Comparison of ENCODE assay signal across 26 cellular contexts in the genomic region with DNA sequence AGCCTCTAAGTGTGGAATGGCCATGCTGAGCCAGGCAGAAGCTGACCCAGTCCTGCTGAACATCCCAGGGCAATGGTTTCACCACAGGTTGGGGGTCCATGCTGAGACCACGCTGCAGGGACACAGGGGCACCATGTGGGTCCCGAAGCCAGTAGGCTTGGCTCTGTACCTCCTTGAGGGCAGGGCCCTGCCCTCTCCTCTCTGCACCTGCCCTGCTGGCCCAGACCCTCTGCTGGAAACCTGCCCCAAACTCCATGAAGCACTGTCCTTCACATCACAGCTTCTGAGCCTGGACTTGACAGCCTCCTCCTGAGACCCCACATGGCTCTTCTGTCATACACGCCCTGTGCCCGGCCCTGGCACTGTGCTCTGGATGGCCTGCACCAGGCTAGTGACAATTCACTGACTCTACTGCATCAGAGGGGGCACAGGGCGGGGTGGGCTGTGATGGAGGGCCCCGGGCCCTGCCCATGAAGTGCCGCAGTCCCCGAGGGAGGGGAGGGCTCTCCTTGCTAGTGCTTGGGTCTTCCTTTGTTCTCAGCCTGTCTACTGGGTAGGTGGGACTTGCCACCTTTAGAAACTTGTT. TPM values are rescaled to one million over a fixed set of nuclear protein-coding genes. Genes with fewer than 3 reads are reported as not detected.
DNase-seq lines count a peak whose midpoint lies in the region; ATAC-seq and TF ChIP-seq lines count a peak whose summit lies in the region.
"Had no signal": no experiment of that assay in that cellular context is flagged by ENCODE, and none has a peak within 500 bp of the region (broad histone marks: within the 10 kb centered on the region; RNA-seq: fewer than 3 reads in every experiment).

No MANE protein-coding gene starts in this region.

- H4K20me1 ChIP-seq in BLaER1: peaks cover 100% of the 10 kb centered on the region

- no peak for TF ChIP-seq CTCF in RWPE1 (conservative IDR thresholded peaks at IDR 0.05; ENCODE audit: low read depth)
- no peak for TF ChIP-seq CTCF in glutamatergic neuron (IDR thresholded peaks at IDR 0.05; ENCODE audit: partially characterized antibody, unreplicated experiment)
- no peak for TF ChIP-seq CTCF in progenitor cell of endocrine pancreas (IDR thresholded peaks at IDR 0.05; ENCODE audit: unreplicated experiment)

- CTCF ChIA-PET in RWPE1 (lab: Yijun Ruan, JAX): interaction anchor here (0.5 to 0.7 kb wide), 2 partner anchors 8 to 385 kb away, joined by 4 to 5 read pairs; no protein-coding TSS in a partner anchor
- CTCF ChIA-PET in activated CD8-positive, alpha-beta memory T cell treated with anti-CD3 and anti-CD28 coated beads, Interleukin-2, amount 10 ng/mL, durations not matched to agents 7 days and 5 days (lab: Charles Lee): no interaction called here

- DNase-seq in RWPE1 (ENCODE audit: low spot score): no peak
- DNase-seq in glutamatergic neuron: no peak
- no peak for DNase-seq in progenitor cell of endocrine pancreas (ENCODE audit: low spot score, unreplicated experiment)
- DNase-seq in activated gamma-delta T cell (lab: John Stamatoyannopoulos, UW): no peak
- no peak for DNase-seq in activated CD8-positive, alpha-beta memory T cell treated with anti-CD3 and anti-CD28 coated beads, Interleukin-2, amount 10 ng/mL, durations not matched to agents 7 days and 5 days
- no peak for DNase-seq in GM19240 (ENCODE audit: insufficient read length, low spot score)
- DNase-seq: activated CD8-positive, alpha-beta T cell treated with anti-CD3 and anti-CD28 coated beads for 36 hours; COR-L47; DMS79; dorsolateral prefrontal cortex; GF-D8; Karpas-422; kidney glomerular epithelial cell; mammary epithelial cell; MV-4-11; NCI-H1436 treated with DMSO at 0.1 percent for 48 hours; NCI-H446; stimulated activated CD8-positive, alpha-beta memory T cell treated with anti-CD3 and anti-CD28 coated beads, Interleukin-4, amount 100 ng/mL, for 48 hours had no signal

- no peak overlapping the region; the same call in 1 of the 2 replicates for H3K9ac ChIP-seq in BLaER1

- H3K4me1 Mint-ChIP-seq in glutamatergic neuron (ENCODE audit: low read depth, unreplicated experiment) (peaks cover 35% of the 10 kb centered on the region), progenitor cell of endocrine pancreas (ENCODE audit: low read depth) (no peaks in the 10 kb centered on the region)
- no peaks in the 10 kb centered on the region for H3K4me1 Mint-ChIP-seq in activated CD8-positive, alpha-beta memory T cell treated with anti-CD3 and anti-CD28 coated beads, Interleukin-2, amount 10 ng/mL, durations not matched to agents 7 days and 5 days

- peaks cover 24% of the 10 kb centered on the region for H3K9me3 Mint-ChIP-seq in glutamatergic neuron (ENCODE audit: unreplicated experiment)
- peaks cover 4% of the 10 kb centered on the region for H3K9me3 Mint-ChIP-seq in progenitor cell of endocrine pancreas (ENCODE audit: low read depth)
- no peaks in the 10 kb centered on the region for H3K9me3 Mint-ChIP-seq in activated CD8-positive, alpha-beta memory T cell treated with anti-CD3 and anti-CD28 coated beads, Interleukin-2, amount 10 ng/mL, durations not matched to agents 7 days and 5 days (ENCODE audit: low read depth)
- H3K9me3 Mint-ChIP-seq: T-helper 2 cell treated with Interferon-gamma antibody and Interleukin-4, amounts not matched to agents 5 μg/mL and 100 μg/mL, for 36 hours had no signal

- H3K36me3 Mint-ChIP-seq in glutamatergic neuron (ENCODE audit: unreplicated experiment) (peaks cover 5% of the 10 kb centered on the region), progenitor cell of endocrine pancreas (ENCODE audit: insufficient read depth) (peaks cover 10% of the 10 kb centered on the region)
- no peaks in the 10 kb centered on the region for H3K36me3 Mint-ChIP-seq in activated CD8-positive, alpha-beta memory T cell treated with anti-CD3 and anti-CD28 coated beads, Interleukin-2, amount 10 ng/mL, durations not matched to agents 7 days and 5 days

- peak overlapping the region; percentile 38 for H3K4me2 ChIP-seq in BLaER1

- H3K9me3 ChIP-seq in BLaER1: 0 out of 2 replicates have a peak, but pooled peaks cover 6% of the 10 kb centered on the region
- H3K9me3 ChIP-seq: heart left ventricle had no signal

- H3K4me3 ChIP-seq in BLaER1: no peak overlapping the region
- H3K4me3 ChIP-seq: dorsolateral prefrontal cortex, heart left ventricle, skin epidermis had no signal

- no peak for ATAC-seq in HG03354 (IDR thresholded peaks at IDR 0.05; ENCODE audit: poor library complexity, severe bottlenecking, unreplicated experiment)
- no peak for ATAC-seq in activated CD8-positive, alpha-beta memory T cell treated with anti-CD3 and anti-CD28 coated beads, Interleukin-2, amount 10 ng/mL, durations not matched to agents 7 days and 5 days
- ATAC-seq: activated CD8-positive, alpha-beta T cell treated with anti-CD3 and anti-CD28 coated beads for 36 hours had no signal

- H3K27me3 ChIP-seq in BLaER1: no peaks in the 10 kb centered on the region
- H3K27me3 ChIP-seq: dorsolateral prefrontal cortex, heart left ventricle had no signal

- H3K27ac Mint-ChIP-seq in glutamatergic neuron (ENCODE audit: unreplicated experiment) (peak overlapping the region; percentile 26), progenitor cell of endocrine pancreas (peak overlapping the region; percentile 92)
- no peak overlapping the region for H3K27ac Mint-ChIP-seq in activated CD8-positive, alpha-beta memory T cell treated with anti-CD3 and anti-CD28 coated beads, Interleukin-2, amount 10 ng/mL, durations not matched to agents 7 days and 5 days
- H3K27ac Mint-ChIP-seq: activated CD8-positive, alpha-beta T cell treated with anti-CD3 and anti-CD28 coated beads for 36 hours; activated naive CD8-positive, alpha-beta T cell; T-helper 2 cell treated with Interferon-gamma antibody and Interleukin-4, amounts not matched to agents 5 μg/mL and 100 μg/mL, for 36 hours had no signal

- H3K4me3 Mint-ChIP-seq in glutamatergic neuron (ENCODE audit: unreplicated experiment) (peak overlapping the region; percentile 61), progenitor cell of endocrine pancreas (ENCODE audit: low read depth) (no peak overlapping the region)
- no peak overlapping the region for H3K4me3 Mint-ChIP-seq in activated CD8-positive, alpha-beta memory T cell treated with anti-CD3 and anti-CD28 coated beads, Interleukin-2, amount 10 ng/mL, durations not matched to agents 7 days and 5 days
- H3K4me3 Mint-ChIP-seq: activated CD8-positive, alpha-beta T cell treated with anti-CD3 and anti-CD28 coated beads for 36 hours; activated naive CD8-positive, alpha-beta T cell; central memory CD8-positive, alpha-beta T cell; T-helper 2 cell treated with Interferon-gamma antibody and Interleukin-4, amounts not matched to agents 5 μg/mL and 100 μg/mL, for 36 hours had no signal

- POLR2A ChIA-PET in RWPE1 (lab: Yijun Ruan, JAX; ENCODE audit: low non-redundant PET): no interaction called here

- peaks cover 73% of the 10 kb centered on the region for H3K4me1 ChIP-seq in BLaER1

- H3K27me3 Mint-ChIP-seq in glutamatergic neuron (ENCODE audit: unreplicated experiment) (peaks cover 8% of the 10 kb centered on the region), progenitor cell of endocrine pancreas (no peaks in the 10 kb centered on the region)
- no peaks in the 10 kb centered on the region for H3K27me3 Mint-ChIP-seq in activated CD8-positive, alpha-beta memory T cell treated with anti-CD3 and anti-CD28 coated beads, Interleukin-2, amount 10 ng/mL, durations not matched to agents 7 days and 5 days
- H3K27me3 Mint-ChIP-seq: activated CD8-positive, alpha-beta T cell treated with anti-CD3 and anti-CD28 coated beads for 36 hours; activated naive CD8-positive, alpha-beta T cell; central memory CD8-positive, alpha-beta T cell had no signal

- peaks cover 27% of the 10 kb centered on the region for H3K36me3 ChIP-seq in BLaER1

- peak overlapping the region; percentile 28 for H3K27ac ChIP-seq in BLaER1
- peak overlapping the region; percentile 42; the same call in 1 of the 2 replicates for H3K27ac ChIP-seq in RWPE1
- H3K27ac ChIP-seq: HL-60 had no signal

RNA-seq across cellular contexts. Expression of a gene that starts 24.7 kb away (rescaled TPM):
- total RNA-seq in glutamatergic neuron (ENCODE audit: unreplicated experiment) (173 TPM), progenitor cell of endocrine pancreas (74.5 and 81.2 TPM in 2 replicates)
- total RNA-seq in activated CD8-positive, alpha-beta memory T cell treated with anti-CD3 and anti-CD28 coated beads, Interleukin-2, amount 10 ng/mL, durations not matched to agents 7 days and 5 days: 1 to 10 TPM; 7.0 to 8.6 TPM
